Comparison of ENCODE assay signal across 10 cellular contexts in genomic region chr3:170867143-170867542, GRCh38. TPM values are rescaled to one million over a fixed set of nuclear protein-coding genes. Genes with fewer than 3 reads are reported as not detected.
A peak's percentile ranks its signal among the peaks of the same experiment; 100 is the strongest.
DNase-seq lines count a peak whose midpoint lies in the region; ATAC-seq, FAIRE-seq and TF ChIP-seq lines count a peak whose summit lies in the region.
"Had no signal": no experiment of that assay in that cellular context is flagged by ENCODE, and none has a peak within 500 bp of the region (broad histone marks: within the 10 kb centered on the region; RNA-seq: fewer than 3 reads in every experiment).

No MANE protein-coding gene starts in this region.

- POLR2A ChIA-PET in A549 (lab: Yijun Ruan, JAX) = no interaction called here

- peaks cover 36% of the 10 kb centered on the region for H3K79me2 ChIP-seq in OCI-LY3 (ENCODE audit: low read length)

- H2AFZ ChIP-seq in OCI-LY3 (ENCODE audit: low read depth, low read length) = no peak overlapping the region

- H3K9ac ChIP-seq in OCI-LY3 (ENCODE audit: low read length) = peak overlapping the region; percentile 1; the same call in 1 of the 2 replicates

- 38% methylated on average over 1 of the region's 1 CpG for WGBS in A549 (ENCODE audit: missing lambda C conversion rate)

- H3K36me3 ChIP-seq in OCI-LY3 (replicated peaks; ENCODE audit: low read depth, low read length) = peaks cover 46% of the 10 kb centered on the region

- H3K27ac ChIP-seq in A549 (peak overlapping the region in 1 of 2 experiments; percentile 10; a peak in 1 of 6 replicates), OCI-LY3 (ENCODE audit: low read length) (peak overlapping the region; percentile 55)

- TF ChIP-seq POLR2A in A549 (IDR thresholded peaks at IDR 0.05; ENCODE audit: low read length) = no peak

- H3K4me2 ChIP-seq in A549 (peak overlapping the region; percentile 82), OCI-LY3 (ENCODE audit: low read length) (peak overlapping the region; percentile 58)

- FAIRE-seq in A549 (lab: Jason Lieb, UNC) = no peak
- FAIRE-seq in GM18507 (lab: Jason Lieb, UNC) = peak; percentile 52

- CTCF ChIA-PET in A549 (lab: Yijun Ruan, JAX) = no interaction called here

- no peak for TF ChIP-seq CTCF in A549 (IDR thresholded peaks at IDR 0.05)
- no peak for TF ChIP-seq CTCF in OCI-LY3 (IDR thresholded peaks at IDR 0.05; ENCODE audit: low read depth, low read length)

- DNase-seq in A549 (ENCODE audit: low read depth in 1 of 2, low spot score in 1 of 2) (no peak), GM18507 (ENCODE audit: extremely low spot score, insufficient read length, low read depth) (no peak), fibroblast of peridontal ligament (ENCODE audit: extremely low read depth) (peak; percentile 27), NCI-H2029 treated with DMSO at 0.1 percent for 48 hours (lab: John Stamatoyannopoulos, UW) (no peak)
- no peak for DNase-seq in activated CD4-positive, CD25-positive, alpha-beta regulatory T cell (lab: John Stamatoyannopoulos, UW)
- DNase-seq: DMS 273 treated with DMSO at 0.1 percent for 48 hours, transverse colon had no signal

- peak overlapping the region; percentile 68 for H3K4me3 ChIP-seq in A549
- H3K4me3 ChIP-seq in OCI-LY3 (ENCODE audit: low read length) = peak overlapping the region; percentile 88
- H3K4me3 ChIP-seq: transverse colon had no signal

- H4K20me1 ChIP-seq in OCI-LY3 (ENCODE audit: insufficient read depth, low read length) = peaks cover 28% of the 10 kb centered on the region

- H3K4me1 ChIP-seq in A549 (peaks cover 19% of the 10 kb centered on the region; the same call in 2 of the 3 replicates), OCI-LY3 (ENCODE audit: low read length) (peaks cover 25% of the 10 kb centered on the region)

- no peak for TF ChIP-seq RAD21 in A549 (conservative IDR thresholded peaks at IDR 0.05 in 1 of 2, IDR thresholded peaks at IDR 0.05 in 1 of 2)

- no peaks in the 10 kb centered on the region for H3K27me3 ChIP-seq in OCI-LY3 (ENCODE audit: low read depth, low read length)
- H3K27me3 ChIP-seq: transverse colon had no signal

- H3K9me3 ChIP-seq in A549 (no peaks in the 10 kb centered on the region), OCI-LY3 (ENCODE audit: insufficient read depth, low read length) (no peaks in the 10 kb centered on the region)
- H3K9me3 ChIP-seq: transverse colon had no signal

- TF ChIP-seq EP300 in A549 (IDR thresholded peaks at IDR 0.05) = no peak

- ATAC-seq in A549 (no peak), GM18909 (IDR thresholded peaks at IDR 0.05; ENCODE audit: poor library complexity, unreplicated experiment) (no peak), HG03039 (IDR thresholded peaks at IDR 0.05; ENCODE audit: unreplicated experiment) (no peak)

TF ChIP-seq in A549, 52 proteins besides CTCF, POLR2A, EP300 and RAD21:
- TF ChIP-seq FOXS1 (CRISPR knock-in tag; IDR thresholded peaks at IDR 0.05) = no peak
- peak; percentile 41; the same call in 1 of the 2 replicates for TF ChIP-seq HOXA7 (CRISPR knock-in tag; IDR thresholded peaks at IDR 0.05)
- no peak for TF ChIP-seq ELK1 (IDR thresholded peaks at IDR 0.05; ENCODE audit: low read depth, low read length)
- no peak for TF ChIP-seq TP53 (CRISPR knock-in tag; IDR thresholded peaks at IDR 0.05)
- peak; percentile 57; the same call in 1 of the 2 replicates for TF ChIP-seq FOSB (CRISPR knock-in tag; IDR thresholded peaks at IDR 0.05)
- no peak for TF ChIP-seq CBX2 (IDR thresholded peaks at IDR 0.05; ENCODE audit: borderline replicate concordance, low read depth)

RNA-seq across cellular contexts. Expression of gene RPL22L1, which starts 2.9 kb away (rescaled TPM):
- polyA plus RNA-seq in A549 (2011; rRNA removed) (191 and 258 TPM in 2 replicates), A549 (2017; fragmentation: RNase III; extraction: RNeasy Plus Mini Kit Qiagen cat#74134 plus additional on column Dnase treatment) (307 to 387 TPM (median 309 TPM) in 3 replicates)
- 75.5 and 91.7 TPM in 2 replicates for polyA plus RNA-seq in A549 (2012; cell fraction: cytosol; rRNA removed)
- polyA plus RNA-seq in A549 (2012; cell fraction: nucleus; rRNA removed) = 25.4 and 39.9 TPM in 2 replicates
- polyA minus RNA-seq in A549 (2011; rRNA and poly(A)+ RNA removed) = 4.8 and 5.5 TPM in 2 replicates

RNA-seq across cellular contexts. Expression of gene EIF5A2, which starts 41.3 kb away (rescaled TPM):
- polyA plus RNA-seq in A549 (2011; rRNA removed) (11.7 and 15.2 TPM in 2 replicates), A549 (2017; fragmentation: RNase III; extraction: RNeasy Plus Mini Kit Qiagen cat#74134 plus additional on column Dnase treatment) (7.6 to 10.8 TPM (median 7.9 TPM) in 3 replicates)
- polyA plus RNA-seq in A549 (2012; cell fraction: cytosol; rRNA removed) = 2.7 and 3.4 TPM in 2 replicates
- 2.5 and 3.1 TPM in 2 replicates for polyA plus RNA-seq in A549 (2012; cell fraction: nucleus; rRNA removed)
- 5.1 and 7.4 TPM in 2 replicates for polyA minus RNA-seq in A549 (2011; rRNA and poly(A)+ RNA removed)
